Comparison of ENCODE assay signal across 16 cellular contexts in the genomic region with DNA sequence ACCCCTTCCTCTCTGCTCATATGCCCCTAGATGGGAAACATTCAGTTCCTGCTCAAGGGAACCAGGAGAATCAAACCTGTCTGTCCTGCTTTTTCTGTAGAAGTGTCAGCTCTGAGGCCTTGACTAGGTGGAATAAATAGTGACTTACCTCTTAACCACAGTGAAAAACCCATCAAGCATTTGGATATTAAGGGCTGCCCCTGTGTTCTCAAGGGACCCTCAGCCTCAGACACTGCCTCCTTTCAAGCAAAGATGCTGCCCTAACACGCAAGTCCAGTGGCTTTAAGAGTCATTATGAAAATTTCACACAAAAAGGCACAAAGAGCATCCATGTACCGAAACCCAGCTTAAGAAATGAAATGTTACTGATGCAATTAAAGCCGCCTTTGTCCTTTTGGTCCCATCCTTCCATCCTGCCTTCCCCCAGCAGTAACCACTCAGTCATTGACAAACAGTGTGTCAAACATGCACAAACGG.
DNase-seq lines count a peak whose midpoint lies in the region; ATAC-seq, FAIRE-seq and TF ChIP-seq lines count a peak whose summit lies in the region.
"Had no signal": no experiment of that assay in that cellular context is flagged by ENCODE, and none has a peak within 500 bp of the region (broad histone marks: within the 10 kb centered on the region; RNA-seq: fewer than 3 reads in every experiment).

No MANE protein-coding gene starts in this region.

- H3K27ac Mint-ChIP-seq in naive thymus-derived CD4-positive, alpha-beta T cell, result peak overlapping the region in 8 of 9 donors; percentile 39 to 90 (median 86)

- TF ChIP-seq CTCF in GM06990 (IDR thresholded peaks at IDR 0.05; ENCODE audit: insufficient read depth, low read length, poor library complexity, severe bottlenecking), result no peak

- POLR2A ChIA-PET in naive thymus-derived CD4-positive, alpha-beta T cell (lab: Charles Lee), result interaction anchor here (0.8 to 2.7 kb wide), 9 partner anchors 10 to 297 kb away, joined by 3 to 32 read pairs (median 3); a partner anchor contains a TSS

- CTCF ChIA-PET in naive thymus-derived CD4-positive, alpha-beta T cell (lab: Charles Lee), result interaction anchor here (0.6 to 1.8 kb wide), 3 partner anchors 9 to 245 kb away, joined by 3 to 6 read pairs (median 3); no protein-coding TSS in a partner anchor

- no peaks in the 10 kb centered on the region for H3K36me3 ChIP-seq in GM06990 (ENCODE audit: control insufficient read depth, insufficient read depth, low read length)
- no peaks in the 10 kb centered on the region for H3K36me3 ChIP-seq in naive thymus-derived CD4-positive, alpha-beta T cell (ENCODE audit: control insufficient read depth in 2 of 3, insufficient read depth in 3 of 3, low read length in 3 of 3)
- H3K36me3 ChIP-seq: WERI-Rb-1 had no signal

- H3K4me3 ChIP-seq in GM06990 (replicated peaks; ENCODE audit: low read depth, low read length), result no peak overlapping the region
- no peak overlapping the region for H3K4me3 ChIP-seq in naive thymus-derived CD4-positive, alpha-beta T cell (ENCODE audit: low read length)

- H3K4me3 Mint-ChIP-seq in naive thymus-derived CD4-positive, alpha-beta T cell, result peak overlapping the region in 9 of 10 donors; percentile 17 to 78 (median 74)
- H3K4me3 Mint-ChIP-seq: brain had no signal

- no peaks in the 10 kb centered on the region for H3K27me3 ChIP-seq in GM06990 (replicated peaks; ENCODE audit: control insufficient read depth, insufficient read depth, low read length)
- no peaks in the 10 kb centered on the region for H3K27me3 ChIP-seq in naive thymus-derived CD4-positive, alpha-beta T cell (ENCODE audit: control insufficient read depth in 2 of 2, insufficient read depth in 2 of 2, low read length in 2 of 2)

- no peaks in the 10 kb centered on the region for H3K9me3 Mint-ChIP-seq in naive thymus-derived CD4-positive, alpha-beta T cell
- H3K9me3 Mint-ChIP-seq: brain had no signal

- intact Hi-C loops in naive thymus-derived CD4-positive, alpha-beta T cell (cut with micrococcal nuclease), result loop anchor here in 1 of 2 donors (1.0 kb wide), 2 partner anchors 11 kb away; no protein-coding TSS in a partner anchor

- H3K4me1 ChIP-seq in naive thymus-derived CD4-positive, alpha-beta T cell (ENCODE audit: control insufficient read depth in 2 of 2, insufficient read depth in 2 of 2, low read length in 2 of 2), result peaks cover 0 to 27% of the 10 kb centered on the region in 2 donors

- no peaks in the 10 kb centered on the region for H3K27me3 Mint-ChIP-seq in naive thymus-derived CD4-positive, alpha-beta T cell
- H3K27me3 Mint-ChIP-seq: brain had no signal

- DNase-seq in GM06990 (ENCODE audit: extremely low read depth, insufficient read length) (peak; percentile 67), frontal cortex (ENCODE audit: low spot score in 2 of 2) (no peak), GM19240 (ENCODE audit: insufficient read length, low spot score) (no peak), ecto neural progenitor cell (ENCODE audit: low spot score) (no peak)
- no peak for DNase-seq in naive thymus-derived CD4-positive, alpha-beta T cell
- DNase-seq: activated T-cell treated with anti-CD3 and anti-CD28 coated beads, Interleukin-2, amount 50 U/mL, for 48 hours; AML-193; MM.1S; NCI-H345; stimulated activated CD4-positive, alpha-beta T cell treated with anti-CD3 and anti-CD28 coated beads, Interleukin-12 subunit alpha, Interleukin-12 subunit beta, amount 100 ng/mL, for 4 hours; WERI-Rb-1 had no signal

- H3K27ac ChIP-seq in naive thymus-derived CD4-positive, alpha-beta T cell (ENCODE audit: low read depth, low read length), result peak overlapping the region; percentile 45
- H3K27ac ChIP-seq: WERI-Rb-1 had no signal

- ATAC-seq in GM21390 (IDR thresholded peaks at IDR 0.05; ENCODE audit: unreplicated experiment) (peak; percentile 52), HG03442 (IDR thresholded peaks at IDR 0.05; ENCODE audit: unreplicated experiment) (peak; percentile 70), GM21717 (IDR thresholded peaks at IDR 0.05; ENCODE audit: unreplicated experiment) (no peak)
- peak; percentile 16 for ATAC-seq in naive thymus-derived CD4-positive, alpha-beta T cell

- H3K9me3 ChIP-seq in naive thymus-derived CD4-positive, alpha-beta T cell (ENCODE audit: control insufficient read depth in 2 of 3, low read length in 3 of 3), result no peaks in the 10 kb centered on the region

- no peak for FAIRE-seq in frontal cortex (lab: Jason Lieb, UNC)
- FAIRE-seq: endometrium had no signal

- peaks cover 0 to 11% (median 2%) of the 10 kb centered on the region in 5 donors for H3K36me3 Mint-ChIP-seq in naive thymus-derived CD4-positive, alpha-beta T cell
- H3K36me3 Mint-ChIP-seq: brain had no signal

- peaks cover 0 to 86% (median 70%) of the 10 kb centered on the region in 7 donors for H3K4me1 Mint-ChIP-seq in naive thymus-derived CD4-positive, alpha-beta T cell
